Comparison of ENCODE assay signal across 9 cellular contexts in genomic region chr6:43308990-43309477, GRCh38. TPM values are rescaled to one million over a fixed set of nuclear protein-coding genes. Genes with fewer than 3 reads are reported as not detected.
DNase-seq lines count a peak whose midpoint lies in the region; ATAC-seq and TF ChIP-seq lines count a peak whose summit lies in the region.
"Had no signal": no experiment of that assay in that cellular context is flagged by ENCODE, and none has a peak within 500 bp of the region (broad histone marks: within the 10 kb centered on the region; RNA-seq: fewer than 3 reads in every experiment).

No MANE protein-coding gene starts in this region.

- H3K36me3 Mint-ChIP-seq in activated CD4-positive, alpha-beta T cell treated with anti-CD3 and anti-CD28 coated beads, Interleukin-2, amount 10 ng/mL, durations not matched to agents 24 days and 14 days (ENCODE audit: low read depth) = no peaks in the 10 kb centered on the region
- H3K36me3 Mint-ChIP-seq in activated naive CD8-positive, alpha-beta T cell treated with anti-CD3 and anti-CD28 coated beads, Interleukin-2, amount 50 U/mL, for 24 hours (ENCODE audit: low read depth) = no peaks in the 10 kb centered on the region

- no peaks in the 10 kb centered on the region for H3K9me3 ChIP-seq in stomach

- no peak for TF ChIP-seq EP300 in stomach (IDR thresholded peaks at IDR 0.05)

- no peaks in the 10 kb centered on the region for H3K9me3 Mint-ChIP-seq in activated CD4-positive, alpha-beta T cell treated with anti-CD3 and anti-CD28 coated beads, Interleukin-2, amount 10 ng/mL, durations not matched to agents 24 days and 14 days
- no peaks in the 10 kb centered on the region for H3K9me3 Mint-ChIP-seq in activated naive CD8-positive, alpha-beta T cell treated with anti-CD3 and anti-CD28 coated beads, Interleukin-2, amount 50 U/mL, for 24 hours

- ATAC-seq in activated naive CD8-positive, alpha-beta T cell treated with anti-CD3 and anti-CD28 coated beads, Interleukin-2, amount 50 U/mL, for 24 hours = no peak
- peak; percentile 25 for ATAC-seq in left colon
- no peak for ATAC-seq in GM18867 (IDR thresholded peaks at IDR 0.05; ENCODE audit: unreplicated experiment)
- ATAC-seq in HG03571 (IDR thresholded peaks at IDR 0.05; ENCODE audit: unreplicated experiment) = no peak

- intact Hi-C loops in activated CD4-positive, alpha-beta T cell treated with anti-CD3 and anti-CD28 coated beads, Interleukin-2, amount 10 ng/mL, durations not matched to agents 24 days and 14 days (cut with micrococcal nuclease) = no loop called here
- intact Hi-C loops in left colon (cut with DNase I, micrococcal nuclease) = no loop called here
- intact Hi-C loops in stomach (cut with DNase I; ENCODE audit: low total_unique reads) = no loop called here

- TF ChIP-seq POLR2A in stomach (IDR thresholded peaks at IDR 0.05) = no peak

- H3K4me3 ChIP-seq in stomach = peak overlapping the region; percentile 32 to 48 (median 45)

- H3K4me3 Mint-ChIP-seq in activated CD4-positive, alpha-beta T cell treated with anti-CD3 and anti-CD28 coated beads, Interleukin-2, amount 10 ng/mL, durations not matched to agents 24 days and 14 days = peak overlapping the region; percentile 81
- peak overlapping the region; percentile 78 for H3K4me3 Mint-ChIP-seq in activated naive CD8-positive, alpha-beta T cell treated with anti-CD3 and anti-CD28 coated beads, Interleukin-2, amount 50 U/mL, for 24 hours

- peaks cover 19% of the 10 kb centered on the region for H3K27me3 Mint-ChIP-seq in activated CD4-positive, alpha-beta T cell treated with anti-CD3 and anti-CD28 coated beads, Interleukin-2, amount 10 ng/mL, durations not matched to agents 24 days and 14 days
- no peaks in the 10 kb centered on the region for H3K27me3 Mint-ChIP-seq in activated naive CD8-positive, alpha-beta T cell treated with anti-CD3 and anti-CD28 coated beads, Interleukin-2, amount 50 U/mL, for 24 hours

- no peak overlapping the region for H3K27ac Mint-ChIP-seq in activated CD4-positive, alpha-beta T cell treated with anti-CD3 and anti-CD28 coated beads, Interleukin-2, amount 10 ng/mL, durations not matched to agents 24 days and 14 days
- H3K27ac Mint-ChIP-seq in activated naive CD8-positive, alpha-beta T cell treated with anti-CD3 and anti-CD28 coated beads, Interleukin-2, amount 50 U/mL, for 24 hours = no peak overlapping the region

- peaks cover 0 to 15% (median 13%) of the 10 kb centered on the region in 4 donors for H3K4me1 ChIP-seq in stomach

- H3K4me1 Mint-ChIP-seq in activated CD4-positive, alpha-beta T cell treated with anti-CD3 and anti-CD28 coated beads, Interleukin-2, amount 10 ng/mL, durations not matched to agents 24 days and 14 days = peaks cover 5% of the 10 kb centered on the region
- peaks cover 13% of the 10 kb centered on the region for H3K4me1 Mint-ChIP-seq in activated naive CD8-positive, alpha-beta T cell treated with anti-CD3 and anti-CD28 coated beads, Interleukin-2, amount 50 U/mL, for 24 hours

- no peak overlapping the region for H3K27ac ChIP-seq in stomach

- H3K36me3 ChIP-seq in stomach = no peaks in the 10 kb centered on the region

- no peak for DNase-seq in activated CD4-positive, alpha-beta T cell treated with anti-CD3 and anti-CD28 coated beads, Interleukin-2, amount 10 ng/mL, durations not matched to agents 24 days and 14 days
- no peak for DNase-seq in activated CD4-positive, alpha-beta T cell treated with anti-CD3 and anti-CD28 coated beads, Interleukin-2, amount 50 U/mL, for 48 hours
- no peak for DNase-seq in activated naive CD8-positive, alpha-beta T cell treated with anti-CD3 and anti-CD28 coated beads, Interleukin-2, amount 50 U/mL, for 24 hours
- DNase-seq in left colon (no peak), stomach (no peak), NCI-H446 treated with DMSO at 0.1 percent for 48 hours (lab: John Stamatoyannopoulos, UW) (no peak)

- H3K27me3 ChIP-seq in stomach = peaks cover 0 to 25% (median 10%) of the 10 kb centered on the region in 3 donors

- TF ChIP-seq CTCF in stomach (IDR thresholded peaks at IDR 0.05) = no peak

- WGBS in stomach, 5 donors = 34 to 38% (median 35%) methylated on average over 9 of the region's 9 CpGs

RNA-seq across cellular contexts. Expression of gene CRIP3, which starts 0.4 kb away (rescaled TPM):
- total RNA-seq in activated CD4-positive, alpha-beta T cell treated with anti-CD3 and anti-CD28 coated beads, Interleukin-2, amount 10 ng/mL, durations not matched to agents 24 days and 14 days = 0.43 and 0.79 TPM in 2 replicates
- total RNA-seq in left colon = 1 to 10 TPM; 1.4 TPM
- under 1 TPM in 1 of 5 donors, not detected in 4; 0.92 TPM for total RNA-seq in stomach
- 1 to 10 TPM in 1 of 3 donors, under 1 TPM in 1, not detected in 1; 0.37 to 1.6 TPM for polyA plus RNA-seq in stomach
- total RNA-seq: T-helper 1 cell treated with Interleukin-12 subunit alpha and Interleukin-12 subunit beta and Interleukin-4 antibody, amounts not matched to agents 30 ng/mL and 1 ng/mL, for 36 hours had no signal

RNA-seq across cellular contexts. Expression of gene SLC22A7, which starts 11.0 kb away (rescaled TPM):
- not detected in 2 replicates for total RNA-seq in activated CD4-positive, alpha-beta T cell treated with anti-CD3 and anti-CD28 coated beads, Interleukin-2, amount 10 ng/mL, durations not matched to agents 24 days and 14 days
- total RNA-seq in left colon = not detected
- total RNA-seq in stomach = not detected
- polyA plus RNA-seq in stomach = not detected
- total RNA-seq: T-helper 1 cell treated with Interleukin-12 subunit alpha and Interleukin-12 subunit beta and Interleukin-4 antibody, amounts not matched to agents 30 ng/mL and 1 ng/mL, for 36 hours had no signal
